ENCODE assay signal across 11 cellular contexts in the genomic region with DNA sequence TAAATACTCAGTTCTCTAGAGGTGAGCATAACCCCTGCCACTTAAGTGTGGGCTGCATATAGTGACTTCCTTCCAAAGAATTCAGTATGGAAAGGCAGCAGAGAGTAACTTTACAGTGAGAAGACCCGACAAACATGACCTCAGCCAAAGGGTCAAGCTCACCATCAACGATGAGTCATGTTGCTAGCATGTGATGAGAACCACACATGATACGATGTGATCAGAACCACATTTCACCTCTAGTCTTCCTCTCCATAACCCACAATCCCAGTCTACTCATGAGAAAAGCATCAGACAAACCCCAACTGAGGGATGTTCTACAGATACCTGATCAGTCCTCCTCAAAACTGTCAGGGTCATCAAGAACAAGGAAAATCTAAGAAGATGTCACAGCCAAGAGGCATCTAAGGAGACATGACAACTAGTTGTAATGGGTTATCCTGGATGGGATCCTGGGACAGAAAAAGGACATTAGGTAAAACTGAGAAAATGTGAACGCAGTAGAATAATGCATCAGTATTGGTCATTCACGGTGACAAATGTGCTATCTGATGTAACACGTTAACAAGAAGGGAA. TPM values are rescaled to one million over a fixed set of nuclear protein-coding genes. Genes with fewer than 3 reads are reported as not detected.
DNase-seq lines count a peak whose midpoint lies in the region; ATAC-seq and TF ChIP-seq lines count a peak whose summit lies in the region.
"Had no signal": no experiment of that assay in that cellular context is flagged by ENCODE, and none has a peak within 500 bp of the region (broad histone marks: within the 10 kb centered on the region; RNA-seq: fewer than 3 reads in every experiment).

No MANE protein-coding gene starts in this region.

- H3K4me3 ChIP-seq in AG04450 (ENCODE audit: low read depth, low read length) (no peak overlapping the region), HEK293 (ENCODE audit: low read depth, low read length) (no peak overlapping the region), gastroesophageal sphincter (no peak overlapping the region)

- H3K9me3 ChIP-seq in AG04450 (ENCODE audit: control insufficient read depth, insufficient read depth, low read length) (no peaks in the 10 kb centered on the region), HEK293 (ENCODE audit: control insufficient read depth, insufficient read depth, low read depth, low read length) (no peaks in the 10 kb centered on the region), gastroesophageal sphincter (no peaks in the 10 kb centered on the region)

- no peaks in the 10 kb centered on the region for H3K27me3 ChIP-seq in AG04450 (ENCODE audit: control insufficient read depth, insufficient read depth, low read length)
- no peaks in the 10 kb centered on the region for H3K27me3 ChIP-seq in gastroesophageal sphincter

- ATAC-seq in gastroesophageal sphincter: no peak
- ATAC-seq in HG02981 (IDR thresholded peaks at IDR 0.05; ENCODE audit: unreplicated experiment): no peak
- ATAC-seq: activated T-helper 17 cell treated with anti-CD3 and anti-CD28 coated beads, Interleukin-2, amount 50 U/mL, for 72 hours; stimulated activated memory B cell treated with anti-CD40 and anti-IgM and Interleukin-4, amounts not matched to agents 10 μg/mL and 1 μg/mL and 100 μg/mL, for 72 hours had no signal

- TF ChIP-seq POLR2A in gastroesophageal sphincter (IDR thresholded peaks at IDR 0.05): no peak

- POLR2A ChIA-PET in AG04450 (lab: Yijun Ruan, JAX): interaction anchor here (1.0 to 1.4 kb wide), 2 partner anchors 14 to 48 kb away, joined by 3 to 4 read pairs; no protein-coding TSS in a partner anchor
- POLR2A ChIA-PET in HEK293 (lab: Yijun Ruan, JAX): no interaction called here

- no peak for TF ChIP-seq EP300 in gastroesophageal sphincter (IDR thresholded peaks at IDR 0.05)

- no peaks in the 10 kb centered on the region for H3K4me1 ChIP-seq in HEK293 (ENCODE audit: control insufficient read depth, insufficient read depth, low read length)
- H3K4me1 ChIP-seq in gastroesophageal sphincter: peaks cover 0 to 71% (median 28%) of the 10 kb centered on the region in 3 donors

- H3K36me3 ChIP-seq in HEK293 (ENCODE audit: control insufficient read depth in 2 of 2, insufficient read depth in 1 of 2, low read length in 2 of 2) (peaks cover 0 to 78% of the 10 kb centered on the region in 2 experiments; a peak in 2 of 3 replicates), gastroesophageal sphincter (peaks cover 0 to 31% of the 10 kb centered on the region in 2 donors)

- no peak for TF ChIP-seq CTCF in AG04450 (IDR thresholded peaks at IDR 0.05; ENCODE audit: low read depth, low read length)
- no peak for TF ChIP-seq CTCF in HEK293 (tag by site-specific recombination; IDR thresholded peaks at IDR 0.05)
- no peak for TF ChIP-seq CTCF in VCaP (conservative IDR thresholded peaks at IDR 0.05)
- TF ChIP-seq CTCF in gastroesophageal sphincter (IDR thresholded peaks at IDR 0.05): no peak

- WGBS in gastroesophageal sphincter (ENCODE audit: low coverage in 1 of 2), 2 donors: 69 to 79% methylated on average over 6 of the region's 6 CpGs

- DNase-seq in AG04450 (ENCODE audit: low read depth, low spot score) (peak; percentile 90), foreskin melanocyte (peak; percentile 61), NCI-H526 (lab: John Stamatoyannopoulos, UW) (no peak), NCI-H1694 (lab: John Stamatoyannopoulos, UW) (no peak)
- DNase-seq: WERI-Rb-1 had no signal

- H3K27ac ChIP-seq in AG04450 (ENCODE audit: low read depth, low read length) (peak overlapping the region; percentile 86), HEK293 (ENCODE audit: extremely low read depth, low read depth, low read length) (no peak overlapping the region), VCaP (peak overlapping the region; percentile 95), gastroesophageal sphincter (no peak overlapping the region)
- H3K27ac ChIP-seq: WERI-Rb-1 had no signal

- CTCF ChIA-PET in AG04450 (lab: Charles Lee) (interaction anchor here (0.7 to 2.6 kb wide), 3 partner anchors 12 to 53 kb away, joined by 3 to 12 read pairs (median 4); no protein-coding TSS in a partner anchor), HEK293 (lab: Yijun Ruan, JAX) (interaction anchor here (2.3 kb wide), 1 partner anchor 53 kb away, joined by 8 read pairs; no protein-coding TSS in a partner anchor)

TF ChIP-seq in HEK293, 187 proteins besides CTCF, POLR2A, EP300 and RAD21:
- TF ChIP-seq ZNF366 (tag by site-specific recombination; conservative IDR thresholded peaks at IDR 0.05) (0 out of 2 replicates have a peak, but pooled peaks have one; percentile 34), ZNF544 (tag by site-specific recombination; IDR thresholded peaks at IDR 0.05) (no peak), ZNF394 (tag by site-specific recombination; IDR thresholded peaks at IDR 0.05; ENCODE audit: borderline replicate concordance) (peak; percentile 21; the same call in 1 of the 2 replicates)

RNA-seq across cellular contexts. Expression of gene SEC61A1, which starts 28.2 kb away (rescaled TPM):
- 543 and 639 TPM in 2 replicates for polyA plus RNA-seq in AG04450 (2011; rRNA removed)
- 729 and 763 TPM in 2 replicates for polyA minus RNA-seq in AG04450 (2011; rRNA and poly(A)+ RNA removed)
- 100 to 1,000 TPM in 1 of 4 donors, 10 to 100 TPM in 3; 72.2 to 109 (median 91.6) TPM for total RNA-seq in gastroesophageal sphincter

RNA-seq across cellular contexts. Expression of gene RUVBL1, which starts 43.2 kb away (rescaled TPM):
- 79.5 and 83.3 TPM in 2 replicates for polyA plus RNA-seq in AG04450 (2011; rRNA removed)
- 47.7 and 51.7 TPM in 2 replicates for polyA minus RNA-seq in AG04450 (2011; rRNA and poly(A)+ RNA removed)
- total RNA-seq in gastroesophageal sphincter: 10 to 100 TPM; 19.4 to 27.8 (median 26.7) TPM

Comparison
In these comparisons a context has a peak if more than half of its experiments do, and no peak if none do; other contexts are left out.
1. DNase-seq: peak in AG04450 (single experiment) and foreskin melanocyte (single experiment); none in NCI-H526 (0 of 2) and NCI-H1694 (single experiment).
2. H3K27ac ChIP-seq: peak in AG04450 (single experiment) and VCaP (single experiment); none in HEK293 (single experiment) and gastroesophageal sphincter (0 of 4).